ENCODE assay signal across 1 cellular context in genomic region chr2:188196343-188197008, GRCh38.
TF ChIP-seq lines count a peak whose summit lies in the region.

No MANE protein-coding gene starts in this region.

TF ChIP-seq in H1, 55 proteins besides CTCF, POLR2A, EP300 and RAD21:
- TF ChIP-seq CHD2 (IDR thresholded peaks at IDR 0.05; ENCODE audit: low read length) (no peak), RFX5 (IDR thresholded peaks at IDR 0.05; ENCODE audit: borderline replicate concordance, low read depth, low read length) (no peak), ASH2L (IDR thresholded peaks at IDR 0.05; ENCODE audit: low read length) (no peak), KDM1A (IDR thresholded peaks at IDR 0.05; ENCODE audit: borderline replicate concordance, low read length) (no peak), SAP30 (IDR thresholded peaks at IDR 0.05; ENCODE audit: insufficient read depth, insufficient replicate concordance, low read length) (no peak), FOSL1 (IDR thresholded peaks at IDR 0.05; ENCODE audit: insufficient read depth, low read depth, low read length) (no peak)
TF ChIP-seq in H1: peak in this region for 0.
